27 cellular contexts compared by ENCODE assay signal in genomic region chr12:66449531-66449930, GRCh38.
A peak's percentile ranks its signal among the peaks of the same experiment; 100 is the strongest.
DNase-seq lines count a peak whose midpoint lies in the region; ATAC-seq lines count a peak whose summit lies in the region.
"Had no signal": no experiment of that assay in that cellular context is flagged by ENCODE, and none has a peak within 500 bp of the region (broad histone marks: within the 10 kb centered on the region; RNA-seq: fewer than 3 reads in every experiment).

No MANE protein-coding gene starts in this region.

- H3K4me1 Mint-ChIP-seq in activated CD4-positive, alpha-beta T cell treated with anti-CD3 and anti-CD28 coated beads, Interleukin-2, amount 10 ng/mL, durations not matched to agents 24 days and 14 days = peaks cover 2% of the 10 kb centered on the region
- H3K4me1 Mint-ChIP-seq: immature natural killer cell, memory B cell, T-cell had no signal

- no peak for ATAC-seq in HG02884 (IDR thresholded peaks at IDR 0.05; ENCODE audit: unreplicated experiment)
- ATAC-seq: left lobe of liver, T-cell had no signal

- H3K27ac Mint-ChIP-seq in activated CD4-positive, alpha-beta T cell treated with anti-CD3 and anti-CD28 coated beads, Interleukin-2, amount 10 ng/mL, durations not matched to agents 24 days and 14 days = no peak overlapping the region
- H3K27ac Mint-ChIP-seq: activated naive CD8-positive, alpha-beta T cell treated with anti-CD3 and anti-CD28 coated beads for 36 hours; activated T-cell treated with anti-CD3 and anti-CD28 coated beads, Interleukin-2, amount 50 U/mL, for 24 hours; immature natural killer cell; memory B cell; nephron progenitor cell; T-cell; type B pancreatic cell had no signal

- H3K36me3 Mint-ChIP-seq in activated CD4-positive, alpha-beta T cell treated with anti-CD3 and anti-CD28 coated beads, Interleukin-2, amount 10 ng/mL, durations not matched to agents 24 days and 14 days (ENCODE audit: low read depth) = no peaks in the 10 kb centered on the region
- H3K36me3 Mint-ChIP-seq: activated naive CD8-positive, alpha-beta T cell treated with anti-CD3 and anti-CD28 coated beads for 36 hours; immature natural killer cell; memory B cell; T-cell had no signal

- H3K27me3 Mint-ChIP-seq in activated CD4-positive, alpha-beta T cell treated with anti-CD3 and anti-CD28 coated beads, Interleukin-2, amount 10 ng/mL, durations not matched to agents 24 days and 14 days = no peaks in the 10 kb centered on the region
- H3K27me3 Mint-ChIP-seq: memory B cell, type B pancreatic cell had no signal

- H3K4me3 Mint-ChIP-seq in activated CD4-positive, alpha-beta T cell treated with anti-CD3 and anti-CD28 coated beads, Interleukin-2, amount 10 ng/mL, durations not matched to agents 24 days and 14 days = no peak overlapping the region
- H3K4me3 Mint-ChIP-seq: activated naive CD8-positive, alpha-beta T cell treated with anti-CD3 and anti-CD28 coated beads for 36 hours; activated T-cell treated with anti-CD3 and anti-CD28 coated beads, Interleukin-2, amount 50 U/mL, for 24 hours; immature natural killer cell; memory B cell; nephron progenitor cell; T-cell; type B pancreatic cell had no signal

- intact Hi-C loops in activated CD4-positive, alpha-beta T cell treated with anti-CD3 and anti-CD28 coated beads, Interleukin-2, amount 10 ng/mL, durations not matched to agents 24 days and 14 days (cut with micrococcal nuclease) = no loop called here

- no peaks in the 10 kb centered on the region for H3K9me3 Mint-ChIP-seq in activated CD4-positive, alpha-beta T cell treated with anti-CD3 and anti-CD28 coated beads, Interleukin-2, amount 10 ng/mL, durations not matched to agents 24 days and 14 days
- H3K9me3 Mint-ChIP-seq: activated naive CD8-positive, alpha-beta T cell treated with anti-CD3 and anti-CD28 coated beads for 36 hours; activated T-cell treated with anti-CD3 and anti-CD28 coated beads, Interleukin-2, amount 50 U/mL, for 24 hours; immature natural killer cell; memory B cell; nephron progenitor cell; T-cell; type B pancreatic cell had no signal

- DNase-seq in NCI-H2196 treated with DMSO at 0.1 percent for 48 hours (lab: John Stamatoyannopoulos, UW; ENCODE audit: unreplicated experiment) (peak; percentile 6), NCI-H2196 (lab: John Stamatoyannopoulos, UW; ENCODE audit: unreplicated experiment) (no peak), NCI-H510A (lab: John Stamatoyannopoulos, UW) (peak; percentile 20), SW480 (ENCODE audit: low spot score) (peak; percentile 13), Kasumi-1 (lab: John Stamatoyannopoulos, UW) (no peak), SKM-1 (lab: John Stamatoyannopoulos, UW; ENCODE audit: unreplicated experiment) (no peak)
- no peak for DNase-seq in activated CD4-positive, alpha-beta T cell treated with anti-CD3 and anti-CD28 coated beads, Interleukin-2, amount 10 ng/mL, durations not matched to agents 24 days and 14 days
- DNase-seq: 8988T; activated CD4-positive, CD25-positive, alpha-beta regulatory T cell; activated effector memory CD4-positive, alpha-beta T cell treated with anti-CD3 and anti-CD28 coated beads, Interleukin-2, amount 50 U/mL, for 16 hours; activated naive CD8-positive, alpha-beta T cell treated with anti-CD3 and anti-CD28 coated beads for 36 hours; activated T-cell treated with anti-CD3 and anti-CD28 coated beads, Interleukin-2, amount 50 U/mL, for 24 hours; anterior cingulate cortex; effector CD4-positive, alpha-beta T cell; immature natural killer cell; Karpas-422; NCI-H1694; nephron progenitor cell; ovary; SJCRH30; stimulated activated CD4-positive, alpha-beta T cell treated with anti-CD3 and anti-CD28 coated beads, Interleukin-15, amount 100 ng/mL, for 24 hours; stimulated activated CD4-positive, alpha-beta T cell treated with anti-CD3 and anti-CD28 coated beads, Interleukin-4, amount 100 ng/mL, for 4 hours; T-cell had no signal

Comparison
In these comparisons a context has a peak if more than half of its experiments do, and no peak if none do; other contexts are left out.
1. DNase-seq: peak in NCI-H2196 treated with DMSO at 0.1 percent for 48 hours (single experiment), NCI-H510A (single experiment) and SW480 (single experiment); none in NCI-H2196 (single experiment), Kasumi-1 (0 of 2), SKM-1 (single experiment) and activated CD4-positive, alpha-beta T cell treated with anti-CD3 and anti-CD28 coated beads, Interleukin-2, amount 10 ng/mL, durations not matched to agents 24 days and 14 days (single experiment).